In the genomic region with DNA sequence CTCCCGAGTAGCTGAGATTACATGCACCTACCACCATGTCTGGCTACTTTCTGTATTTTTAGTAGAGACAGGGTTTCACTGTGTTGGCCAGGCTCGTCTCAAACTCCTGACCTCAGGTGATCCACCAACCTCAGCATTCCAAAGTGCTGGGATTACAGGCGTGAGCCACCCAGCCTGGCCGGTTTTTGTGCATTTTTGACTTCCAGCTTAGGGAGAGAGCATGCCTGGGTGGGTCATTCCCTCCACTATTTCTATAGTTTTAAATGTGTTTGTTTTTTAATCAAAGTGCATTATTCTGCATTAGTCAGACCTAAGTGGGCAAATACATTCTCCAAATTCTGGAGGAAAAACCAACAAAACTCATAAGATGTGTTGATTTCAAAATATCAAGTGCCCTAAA, we compare ENCODE assay signal across 26 cellular contexts.
DNase-seq lines count a peak whose midpoint lies in the region; ATAC-seq, FAIRE-seq and TF ChIP-seq lines count a peak whose summit lies in the region.
"Had no signal": no experiment of that assay in that cellular context is flagged by ENCODE, and none has a peak within 500 bp of the region (broad histone marks: within the 10 kb centered on the region; RNA-seq: fewer than 3 reads in every experiment).

No MANE protein-coding gene starts in this region.

- H3K79me2 ChIP-seq in PC-3 (ENCODE audit: low read length): no peaks in the 10 kb centered on the region

- CTCF ChIA-PET in PC-3 (lab: Charles Lee): no interaction called here

- no peak for TF ChIP-seq CTCF in PC-3 (conservative IDR thresholded peaks at IDR 0.05; ENCODE audit: low read depth, low read length)
- TF ChIP-seq CTCF in bronchial epithelial cell (IDR thresholded peaks at IDR 0.05; ENCODE audit: insufficient read depth, low read length, severe bottlenecking): no peak
- TF ChIP-seq CTCF in osteocyte (IDR thresholded peaks at IDR 0.05): no peak
- no peak for TF ChIP-seq CTCF in GM13976 (IDR thresholded peaks at IDR 0.05; ENCODE audit: borderline replicate concordance, control extremely low read depth, extremely low read depth, insufficient read depth, missing control alignments)

- H3K9ac ChIP-seq in PC-3 (ENCODE audit: low read length) (no peak overlapping the region), neuronal stem cell (ENCODE audit: low read depth, low read length, poor library complexity) (no peak overlapping the region)

- no peak overlapping the region for H2BK5ac ChIP-seq in neuronal stem cell (ENCODE audit: low read length)

- H3K27me3 Mint-ChIP-seq in osteocyte (ENCODE audit: unreplicated experiment): peaks cover 2% of the 10 kb centered on the region
- H3K27me3 Mint-ChIP-seq: B cell; CD8-positive, alpha-beta memory T cell had no signal

- H3K36me3 ChIP-seq in PC-3 (ENCODE audit: low read depth, low read length) (no peaks in the 10 kb centered on the region), bronchial epithelial cell (ENCODE audit: control insufficient read depth, insufficient read depth, low read length) (no peaks in the 10 kb centered on the region), neuronal stem cell (replicated peaks in 1 of 2; ENCODE audit: control insufficient read depth in 2 of 2, insufficient read depth in 2 of 2, low read length in 2 of 2) (no peaks in the 10 kb centered on the region), H7 (replicated peaks; ENCODE audit: control insufficient read depth, insufficient read depth, low read length) (no peaks in the 10 kb centered on the region)
- H3K36me3 ChIP-seq: SJSA1 had no signal

- H3K4me2 ChIP-seq in PC-3 (ENCODE audit: low read length) (peak overlapping the region; percentile 38; the same call in 1 of the 2 replicates), neuronal stem cell (ENCODE audit: insufficient read depth, low read length, poor library complexity, severe bottlenecking) (no peak overlapping the region)

- no peaks in the 10 kb centered on the region for H3F3A ChIP-seq in PC-3 (ENCODE audit: low read length, unreplicated experiment)

- no peak overlapping the region for H2BK120ac ChIP-seq in neuronal stem cell (ENCODE audit: low read depth, low read length)

- no peak overlapping the region for H4K91ac ChIP-seq in neuronal stem cell (ENCODE audit: low read depth, low read length, poor library complexity)

- H3K36me3 Mint-ChIP-seq in osteocyte (ENCODE audit: unreplicated experiment): no peaks in the 10 kb centered on the region
- H3K36me3 Mint-ChIP-seq: CD8-positive, alpha-beta memory T cell had no signal

- 0 out of 2 replicates have a peak overlapping the region, but pooled peaks have one; percentile 16 for H3K27ac ChIP-seq in PC-3 (ENCODE audit: low read length)
- H3K27ac ChIP-seq in neuronal stem cell (replicated peaks; ENCODE audit: low read length): no peak overlapping the region
- H3K27ac ChIP-seq: C4-2B, SJSA1 had no signal

- no peaks in the 10 kb centered on the region for H3K9me3 Mint-ChIP-seq in osteocyte (ENCODE audit: unreplicated experiment)
- H3K9me3 Mint-ChIP-seq: CD8-positive, alpha-beta memory T cell had no signal

- H3K4ac ChIP-seq in neuronal stem cell (ENCODE audit: low read length): no peak overlapping the region

- H2AK5ac ChIP-seq in neuronal stem cell (ENCODE audit: low read depth, low read length): no peak overlapping the region

- no peaks in the 10 kb centered on the region for H4K20me1 ChIP-seq in PC-3 (ENCODE audit: low read length)

- no peaks in the 10 kb centered on the region for H3K9me2 ChIP-seq in PC-3 (replicated peaks; ENCODE audit: low read length)

- FAIRE-seq in bronchial epithelial cell (lab: Jason Lieb, UNC): no peak
- FAIRE-seq: GM12892, H54, HTR-8/SVneo had no signal

- no peak overlapping the region for H3K14ac ChIP-seq in neuronal stem cell (ENCODE audit: low read length)

- H3K9me3 ChIP-seq in PC-3 (ENCODE audit: low read length) (no peaks in the 10 kb centered on the region), neuronal stem cell (replicated peaks in 1 of 2; ENCODE audit: control insufficient read depth in 2 of 2, insufficient read depth in 1 of 2, low read depth in 1 of 2, low read length in 2 of 2) (no peaks in the 10 kb centered on the region)
- H3K9me3 ChIP-seq: SJSA1 had no signal

- POLR2A ChIA-PET in PC-3 (lab: Charles Lee; ENCODE audit: unreplicated experiment): no interaction called here

- no peaks in the 10 kb centered on the region for H3K79me1 ChIP-seq in neuronal stem cell (ENCODE audit: low read depth, low read length)

- DNase-seq in PC-3: peak; percentile 83
- peak; percentile 31 for DNase-seq in bronchial epithelial cell (ENCODE audit: low read depth)
- DNase-seq in osteocyte (ENCODE audit: extremely low spot score, unreplicated experiment): no peak
- no peak for DNase-seq in neuronal stem cell (ENCODE audit: low spot score)
- no peak for DNase-seq in H7
- DNase-seq in GM13976 (ENCODE audit: low spot score): no peak
- no peak for DNase-seq in iPS-NIHi11 (ENCODE audit: low spot score)
- DNase-seq: CD8-positive, alpha-beta memory T cell; DMS79 treated with DMSO at 0.1 percent for 48 hours; KG1; NCI-H1048; NCI-H1417; NCI-H1694; NCI-H2029 treated with DMSO at 0.1 percent for 48 hours; NCI-H446 treated with DMSO at 0.1 percent for 48 hours; NCI-H526; NCI-H82; NK-92 treated with Interleukin-12 subunit alpha and Interleukin-12 subunit beta, amount 100 ng/mL, for 24 hours; Right ventricle myocardium superior; RPMI8226 had no signal

- intact Hi-C loops in PC-3 (cut with micrococcal nuclease): no loop called here

- BruUV-seq in PC-3 (replicated peaks; lab: Mats Ljungman, UMichigan): no TSS peak

- H2BK12ac ChIP-seq in neuronal stem cell (ENCODE audit: low read length): no peak overlapping the region

- peak overlapping the region; percentile 50 for H3K27ac Mint-ChIP-seq in osteocyte (ENCODE audit: unreplicated experiment)
- H3K27ac Mint-ChIP-seq: B cell; CD8-positive, alpha-beta memory T cell had no signal

- no peak overlapping the region for H2BK15ac ChIP-seq in neuronal stem cell (ENCODE audit: low read length)

- no peak overlapping the region for H3K23ac ChIP-seq in neuronal stem cell (ENCODE audit: low read depth, low read length, poor library complexity)

- in situ Hi-C loops in GM13976 (cut with MboI; ENCODE audit: low sequenced_read_pairs, unreplicated experiment): no loop called here

- H2AFZ ChIP-seq in PC-3 (ENCODE audit: low read length): no peak overlapping the region
- H2AFZ ChIP-seq in neuronal stem cell (ENCODE audit: low read length): no peak overlapping the region

- WGBS in neuronal stem cell (ENCODE audit: extremely low coverage in 2 of 2, insufficient read length in 2 of 2, insufficient replicate concordance in 1 of 2), 2 donors: no CpG with 5 or more reads among the region's 4 CpGs

- no peak overlapping the region for H3K4me3 Mint-ChIP-seq in osteocyte (ENCODE audit: unreplicated experiment)
- H3K4me3 Mint-ChIP-seq: B cell; CD8-positive, alpha-beta memory T cell had no signal

- H3K27me3 ChIP-seq in PC-3 (ENCODE audit: low read length) (no peaks in the 10 kb centered on the region), bronchial epithelial cell (ENCODE audit: control insufficient read depth, insufficient read depth, low read length) (no peaks in the 10 kb centered on the region), neuronal stem cell (ENCODE audit: control insufficient read depth in 3 of 3, insufficient read depth in 3 of 3, low read depth in 1 of 3, low read length in 3 of 3) (no peaks in the 10 kb centered on the region), H7 (ENCODE audit: control insufficient read depth, insufficient read depth, low read length) (no peaks in the 10 kb centered on the region)
- H3K27me3 ChIP-seq: SJSA1 had no signal

- H3K4me3 ChIP-seq in PC-3 (ENCODE audit: low read length) (no peak overlapping the region), bronchial epithelial cell (ENCODE audit: low read depth, low read length) (no peak overlapping the region), neuronal stem cell (ENCODE audit: low read length in 2 of 2) (no peak overlapping the region), H7 (ENCODE audit: insufficient read depth, low read depth, low read length) (no peak overlapping the region)
- H3K4me3 ChIP-seq: SJSA1 had no signal

- H3K18ac ChIP-seq in neuronal stem cell (ENCODE audit: low read length): no peak overlapping the region

- H3K4me1 ChIP-seq in PC-3 (ENCODE audit: insufficient read depth, low read length) (peaks cover 43% of the 10 kb centered on the region), neuronal stem cell (ENCODE audit: control insufficient read depth in 2 of 2, insufficient read depth in 1 of 2, low read depth in 1 of 2, low read length in 2 of 2) (no peaks in the 10 kb centered on the region)
- H3K4me1 ChIP-seq: SJSA1 had no signal

- peaks cover 10% of the 10 kb centered on the region for H3K4me1 Mint-ChIP-seq in osteocyte (ENCODE audit: unreplicated experiment)
- H3K4me1 Mint-ChIP-seq: B cell; CD8-positive, alpha-beta memory T cell had no signal

- ATAC-seq in PC-3: peak; percentile 69

- no peak overlapping the region for H4K8ac ChIP-seq in neuronal stem cell (ENCODE audit: low read depth, low read length)

Comparison
In these comparisons a context has a peak if more than half of its experiments do, and no peak if none do; other contexts are left out.
1. DNase-seq: peak in PC-3 (single experiment) and bronchial epithelial cell (single experiment); none in osteocyte (single experiment), neuronal stem cell (single experiment), H7 (single experiment), GM13976 (single experiment) and iPS-NIHi11 (single experiment).